Comparison of ENCODE assay signal across 8 cellular contexts in genomic region chr2:237060518-237061312, GRCh38. TPM values are rescaled to one million over a fixed set of nuclear protein-coding genes. Genes with fewer than 3 reads are reported as not detected.
DNase-seq lines count a peak whose midpoint lies in the region; ATAC-seq, FAIRE-seq and TF ChIP-seq lines count a peak whose summit lies in the region.

No MANE protein-coding gene starts in this region.

- ATAC-seq in left lobe of liver (peak; percentile 92), thoracic aorta (ENCODE audit: insufficient number of reproducible peaks, low FRiP score, low read depth) (no peak), GM18907 (IDR thresholded peaks at IDR 0.05; ENCODE audit: unreplicated experiment) (no peak)

- TF ChIP-seq CTCF in D721Med (IDR thresholded peaks at IDR 0.05; ENCODE audit: insufficient read depth, missing control alignments) (peak; percentile 66), HL-60 (IDR thresholded peaks at IDR 0.05; ENCODE audit: insufficient read depth, low read length) (peak; percentile 8), choroid plexus epithelial cell (conservative IDR thresholded peaks at IDR 0.05; ENCODE audit: low read depth, low read length) (peak; percentile 82), thoracic aorta (IDR thresholded peaks at IDR 0.05) (peak; percentile 64)

- no peak overlapping the region for H3K4me3 ChIP-seq in HL-60 (replicated peaks; ENCODE audit: insufficient read depth, low read length)
- H3K4me3 ChIP-seq in choroid plexus epithelial cell (ENCODE audit: low read depth, low read length): no peak overlapping the region
- peak overlapping the region; percentile 40 for H3K4me3 ChIP-seq in thoracic aorta

- H3K4me1 ChIP-seq in thoracic aorta (ENCODE audit: control insufficient read depth in 1 of 2, low read depth in 2 of 2): peaks cover 0 to 9% of the 10 kb centered on the region in 2 donors

- DNase-seq in D721Med (ENCODE audit: insufficient read length, low spot score) (peak; percentile 31), HL-60 (ENCODE audit: low read depth in 1 of 2, low spot score in 1 of 2) (peak in 1 of 2 experiments; percentile 26), NOMO-1 treated with dmso at 0.1 percent for 144 hours (lab: John Stamatoyannopoulos, UW; ENCODE audit: unreplicated experiment) (peak; percentile 18), choroid plexus epithelial cell (ENCODE audit: low read depth) (peak; percentile 86), left lobe of liver (ENCODE audit: low spot score) (no peak), thoracic aorta (ENCODE audit: low spot score) (peak; percentile 27), T1000 (lab: John Stamatoyannopoulos, UW) (no peak)

- no peak for FAIRE-seq in D721Med (lab: Jason Lieb, UNC)

- peaks cover 3% of the 10 kb centered on the region for H3K27me3 ChIP-seq in HL-60 (ENCODE audit: insufficient read depth, poor library complexity, severe bottlenecking)
- H3K27me3 ChIP-seq in thoracic aorta (replicated peaks; ENCODE audit: insufficient read depth): no peaks in the 10 kb centered on the region

- H3K27ac ChIP-seq in HL-60 (replicated peaks): no peak overlapping the region
- H3K27ac ChIP-seq in thoracic aorta: no peak overlapping the region

- no peaks in the 10 kb centered on the region for H3K9me3 ChIP-seq in thoracic aorta

- no peaks in the 10 kb centered on the region for H3K36me3 ChIP-seq in thoracic aorta

RNA-seq across cellular contexts. Expression of gene COPS8, which starts 25.0 kb away (rescaled TPM):
- total RNA-seq in left lobe of liver (14.3 TPM), thoracic aorta (10 to 100 TPM; 62.8 to 83.7 TPM)

Comparison
In these comparisons a context has a peak if more than half of its experiments do, and no peak if none do; other contexts are left out.
1. DNase-seq: peak in D721Med (single experiment), NOMO-1 treated with dmso at 0.1 percent for 144 hours (single experiment), choroid plexus epithelial cell (single experiment) and thoracic aorta (single experiment); none in left lobe of liver (single experiment) and T1000 (single experiment).
2. CTCF ChIP-seq: peak in every context shown above with its lines; median percentile 82 in choroid plexus epithelial cell; 66 in D721Med; 64 in thoracic aorta; 8 in HL-60.